1 cellular context compared by ENCODE assay signal in genomic region chr11:66282468-66283455, GRCh38.
TF ChIP-seq lines count a peak whose summit lies in the region.

No MANE protein-coding gene starts in this region.

TF ChIP-seq in K562, 482 proteins besides CTCF, POLR2A, EP300 and RAD21 (continued from another document and continues in another):
- TF ChIP-seq, protein P1, sequence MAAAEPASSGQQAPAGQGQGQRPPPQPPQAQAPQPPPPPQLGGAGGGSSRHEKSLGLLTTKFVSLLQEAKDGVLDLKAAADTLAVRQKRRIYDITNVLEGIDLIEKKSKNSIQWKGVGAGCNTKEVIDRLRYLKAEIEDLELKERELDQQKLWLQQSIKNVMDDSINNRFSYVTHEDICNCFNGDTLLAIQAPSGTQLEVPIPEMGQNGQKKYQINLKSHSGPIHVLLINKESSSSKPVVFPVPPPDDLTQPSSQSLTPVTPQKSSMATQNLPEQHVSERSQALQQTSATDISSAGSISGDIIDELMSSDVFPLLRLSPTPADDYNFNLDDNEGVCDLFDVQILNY (CRISPR knock-in tag; IDR thresholded peaks at IDR 0.05) = no peak
- TF ChIP-seq NFE2L1 (tag; IDR thresholded peaks at IDR 0.05; ENCODE audit: borderline replicate concordance, low read depth) = no peak
- TF ChIP-seq, protein P2, sequence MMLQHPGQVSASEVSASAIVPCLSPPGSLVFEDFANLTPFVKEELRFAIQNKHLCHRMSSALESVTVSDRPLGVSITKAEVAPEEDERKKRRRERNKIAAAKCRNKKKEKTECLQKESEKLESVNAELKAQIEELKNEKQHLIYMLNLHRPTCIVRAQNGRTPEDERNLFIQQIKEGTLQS (IDR thresholded peaks at IDR 0.05) = no peak
- TF ChIP-seq, protein P2 (CRISPR knock-in tag; conservative IDR thresholded peaks at IDR 0.05) = no peak
- TF ChIP-seq PHF8 (IDR thresholded peaks at IDR 0.05; ENCODE audit: borderline replicate concordance, low read length) = no peak
- no peak; the same call in 1 of the 2 replicates for TF ChIP-seq ZNF263 (CRISPR knock-in tag; IDR thresholded peaks at IDR 0.05; ENCODE audit: borderline replicate concordance)
- TF ChIP-seq E2F1 (CRISPR knock-in tag; IDR thresholded peaks at IDR 0.05) = no peak
- TF ChIP-seq NFRKB (IDR thresholded peaks at IDR 0.05; ENCODE audit: low read depth) = no peak
- peak in 1 of 2 experiments; percentile 100; a peak in 2 of 4 replicates for TF ChIP-seq CSDE1 (IDR thresholded peaks at IDR 0.05)
- TF ChIP-seq GTF3C2 (IDR thresholded peaks at IDR 0.05; ENCODE audit: borderline replicate concordance, extremely low read depth, insufficient read length) = no peak
- TF ChIP-seq TBL1XR1 (IDR thresholded peaks at IDR 0.05; ENCODE audit: low read length in 2 of 2) = peak in 1 of 2 experiments; percentile 36; a peak in 1 of 4 replicates
- TF ChIP-seq TARDBP (IDR thresholded peaks at IDR 0.05) = 0 out of 2 replicates have a peak, but pooled peaks have one; percentile 42
- TF ChIP-seq DPF2 (IDR thresholded peaks at IDR 0.05) = no peak
- no peak for TF ChIP-seq CBFB (CRISPR knock-in tag; IDR thresholded peaks at IDR 0.05)
- peak; percentile 31; the same call in 1 of the 2 replicates for TF ChIP-seq POLR2AphosphoS5 (IDR thresholded peaks at IDR 0.05; ENCODE audit: control insufficient read depth, insufficient read depth, low read depth, low read length)
- 0 out of 4 replicates have a peak, but pooled peaks of 1 of the 2 experiments have one; percentile 26 for TF ChIP-seq SRF (CRISPR knock-in tag; IDR thresholded peaks at IDR 0.05)
- TF ChIP-seq FOXK2 (conservative IDR thresholded peaks at IDR 0.05 in 1 of 2, IDR thresholded peaks at IDR 0.05 in 1 of 2; ENCODE audit: low read depth in 2 of 2) = no peak
- no peak for TF ChIP-seq ILK (tag; IDR thresholded peaks at IDR 0.05; ENCODE audit: borderline replicate concordance, low read depth)
- TF ChIP-seq SMAD4 (CRISPR knock-in tag; conservative IDR thresholded peaks at IDR 0.05) = 0 out of 2 replicates have a peak, but pooled peaks have one; percentile 26
- TF ChIP-seq TAL1 (IDR thresholded peaks at IDR 0.05) = no peak
- no peak for TF ChIP-seq NCOA6 (IDR thresholded peaks at IDR 0.05)
- no peak for TF ChIP-seq RBM14 (IDR thresholded peaks at IDR 0.05; ENCODE audit: borderline replicate concordance, insufficient read depth, low read depth, low read length)
- no peak for TF ChIP-seq ZNF584 (CRISPR knock-in tag; IDR thresholded peaks at IDR 0.05; ENCODE audit: low read depth)
- TF ChIP-seq, protein P3, sequence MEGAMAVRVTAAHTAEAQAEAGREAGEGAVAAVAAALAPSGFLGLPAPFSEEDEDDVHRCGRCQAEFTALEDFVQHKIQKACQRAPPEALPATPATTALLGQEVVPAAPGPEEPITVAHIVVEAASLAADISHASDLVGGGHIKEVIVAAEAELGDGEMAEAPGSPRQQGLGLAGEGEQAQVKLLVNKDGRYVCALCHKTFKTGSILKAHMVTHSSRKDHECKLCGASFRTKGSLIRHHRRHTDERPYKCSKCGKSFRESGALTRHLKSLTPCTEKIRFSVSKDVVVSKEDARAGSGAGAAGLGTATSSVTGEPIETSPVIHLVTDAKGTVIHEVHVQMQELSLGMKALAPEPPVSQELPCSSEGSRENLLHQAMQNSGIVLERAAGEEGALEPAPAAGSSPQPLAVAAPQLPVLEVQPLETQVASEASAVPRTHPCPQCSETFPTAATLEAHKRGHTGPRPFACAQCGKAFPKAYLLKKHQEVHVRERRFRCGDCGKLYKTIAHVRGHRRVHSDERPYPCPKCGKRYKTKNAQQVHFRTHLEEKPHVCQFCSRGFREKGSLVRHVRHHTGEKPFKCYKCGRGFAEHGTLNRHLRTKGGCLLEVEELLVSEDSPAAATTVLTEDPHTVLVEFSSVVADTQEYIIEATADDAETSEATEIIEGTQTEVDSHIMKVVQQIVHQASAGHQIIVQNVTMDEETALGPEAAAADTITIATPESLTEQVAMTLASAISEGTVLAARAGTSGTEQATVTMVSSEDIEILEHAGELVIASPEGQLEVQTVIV (CRISPR knock-in tag; IDR thresholded peaks at IDR 0.05; ENCODE audit: borderline replicate concordance) = peak; percentile 95
- TF ChIP-seq, protein P4, sequence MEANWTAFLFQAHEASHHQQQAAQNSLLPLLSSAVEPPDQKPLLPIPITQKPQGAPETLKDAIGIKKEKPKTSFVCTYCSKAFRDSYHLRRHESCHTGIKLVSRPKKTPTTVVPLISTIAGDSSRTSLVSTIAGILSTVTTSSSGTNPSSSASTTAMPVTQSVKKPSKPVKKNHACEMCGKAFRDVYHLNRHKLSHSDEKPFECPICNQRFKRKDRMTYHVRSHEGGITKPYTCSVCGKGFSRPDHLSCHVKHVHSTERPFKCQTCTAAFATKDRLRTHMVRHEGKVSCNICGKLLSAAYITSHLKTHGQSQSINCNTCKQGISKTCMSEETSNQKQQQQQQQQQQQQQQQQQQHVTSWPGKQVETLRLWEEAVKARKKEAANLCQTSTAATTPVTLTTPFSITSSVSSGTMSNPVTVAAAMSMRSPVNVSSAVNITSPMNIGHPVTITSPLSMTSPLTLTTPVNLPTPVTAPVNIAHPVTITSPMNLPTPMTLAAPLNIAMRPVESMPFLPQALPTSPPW (CRISPR knock-in tag; IDR thresholded peaks at IDR 0.05) = peak; percentile 23; the same call in 1 of the 2 replicates
- TF ChIP-seq DDX20 (tag; IDR thresholded peaks at IDR 0.05; ENCODE audit: low read depth) = no peak
- no peak for TF ChIP-seq PHB (CRISPR knock-in tag; IDR thresholded peaks at IDR 0.05)
- TF ChIP-seq DEAF1 (CRISPR knock-in tag; IDR thresholded peaks at IDR 0.05) = peak; percentile 71
- TF ChIP-seq, protein P5, sequence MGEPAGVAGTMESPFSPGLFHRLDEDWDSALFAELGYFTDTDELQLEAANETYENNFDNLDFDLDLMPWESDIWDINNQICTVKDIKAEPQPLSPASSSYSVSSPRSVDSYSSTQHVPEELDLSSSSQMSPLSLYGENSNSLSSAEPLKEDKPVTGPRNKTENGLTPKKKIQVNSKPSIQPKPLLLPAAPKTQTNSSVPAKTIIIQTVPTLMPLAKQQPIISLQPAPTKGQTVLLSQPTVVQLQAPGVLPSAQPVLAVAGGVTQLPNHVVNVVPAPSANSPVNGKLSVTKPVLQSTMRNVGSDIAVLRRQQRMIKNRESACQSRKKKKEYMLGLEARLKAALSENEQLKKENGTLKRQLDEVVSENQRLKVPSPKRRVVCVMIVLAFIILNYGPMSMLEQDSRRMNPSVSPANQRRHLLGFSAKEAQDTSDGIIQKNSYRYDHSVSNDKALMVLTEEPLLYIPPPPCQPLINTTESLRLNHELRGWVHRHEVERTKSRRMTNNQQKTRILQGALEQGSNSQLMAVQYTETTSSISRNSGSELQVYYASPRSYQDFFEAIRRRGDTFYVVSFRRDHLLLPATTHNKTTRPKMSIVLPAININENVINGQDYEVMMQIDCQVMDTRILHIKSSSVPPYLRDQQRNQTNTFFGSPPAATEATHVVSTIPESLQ (CRISPR knock-in tag; IDR thresholded peaks at IDR 0.05) = no peak
- TF ChIP-seq POLR3G (IDR thresholded peaks at IDR 0.05; ENCODE audit: extremely low read depth, insufficient read length, insufficient replicate concordance) = no peak
- TF ChIP-seq ZBTB49 (CRISPR knock-in tag; IDR thresholded peaks at IDR 0.05; ENCODE audit: borderline replicate concordance) = no peak
- TF ChIP-seq CCAR2 (IDR thresholded peaks at IDR 0.05; ENCODE audit: low read depth, low read length) = no peak
- no peak for TF ChIP-seq ZNF644 (tag; IDR thresholded peaks at IDR 0.05; ENCODE audit: low read depth)
- no peak for TF ChIP-seq CBX5 (IDR thresholded peaks at IDR 0.05; ENCODE audit: borderline replicate concordance, low read depth)
- TF ChIP-seq XRCC5 (IDR thresholded peaks at IDR 0.05; ENCODE audit: low read depth, low read length) = peak; percentile 83; the same call in 1 of the 2 replicates
- TF ChIP-seq ELF2 (CRISPR knock-in tag; IDR thresholded peaks at IDR 0.05) = no peak
- 0 out of 2 replicates have a peak, but pooled peaks have one; percentile 69 for TF ChIP-seq HDAC6 (IDR thresholded peaks at IDR 0.05; ENCODE audit: low read depth, low read length)
- TF ChIP-seq DACH1 (IDR thresholded peaks at IDR 0.05; ENCODE audit: partially characterized antibody) = no peak
- no peak for TF ChIP-seq SRSF9 (IDR thresholded peaks at IDR 0.05; ENCODE audit: borderline replicate concordance, low read depth, low read length)
- no peak for TF ChIP-seq SAFB (IDR thresholded peaks at IDR 0.05; ENCODE audit: borderline replicate concordance, low read depth, low read length)
- TF ChIP-seq, protein P6, sequence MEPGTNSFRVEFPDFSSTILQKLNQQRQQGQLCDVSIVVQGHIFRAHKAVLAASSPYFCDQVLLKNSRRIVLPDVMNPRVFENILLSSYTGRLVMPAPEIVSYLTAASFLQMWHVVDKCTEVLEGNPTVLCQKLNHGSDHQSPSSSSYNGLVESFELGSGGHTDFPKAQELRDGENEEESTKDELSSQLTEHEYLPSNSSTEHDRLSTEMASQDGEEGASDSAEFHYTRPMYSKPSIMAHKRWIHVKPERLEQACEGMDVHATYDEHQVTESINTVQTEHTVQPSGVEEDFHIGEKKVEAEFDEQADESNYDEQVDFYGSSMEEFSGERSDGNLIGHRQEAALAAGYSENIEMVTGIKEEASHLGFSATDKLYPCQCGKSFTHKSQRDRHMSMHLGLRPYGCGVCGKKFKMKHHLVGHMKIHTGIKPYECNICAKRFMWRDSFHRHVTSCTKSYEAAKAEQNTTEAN (CRISPR knock-in tag; IDR thresholded peaks at IDR 0.05) = no peak
- 0 out of 2 replicates have a peak, but pooled peaks have one; percentile 54 for TF ChIP-seq ZBTB9 (CRISPR knock-in tag; IDR thresholded peaks at IDR 0.05)
- no peak for TF ChIP-seq TAF15 (IDR thresholded peaks at IDR 0.05; ENCODE audit: low read depth, low read length)
